12 cellular contexts compared by ENCODE assay signal in the genomic region with DNA sequence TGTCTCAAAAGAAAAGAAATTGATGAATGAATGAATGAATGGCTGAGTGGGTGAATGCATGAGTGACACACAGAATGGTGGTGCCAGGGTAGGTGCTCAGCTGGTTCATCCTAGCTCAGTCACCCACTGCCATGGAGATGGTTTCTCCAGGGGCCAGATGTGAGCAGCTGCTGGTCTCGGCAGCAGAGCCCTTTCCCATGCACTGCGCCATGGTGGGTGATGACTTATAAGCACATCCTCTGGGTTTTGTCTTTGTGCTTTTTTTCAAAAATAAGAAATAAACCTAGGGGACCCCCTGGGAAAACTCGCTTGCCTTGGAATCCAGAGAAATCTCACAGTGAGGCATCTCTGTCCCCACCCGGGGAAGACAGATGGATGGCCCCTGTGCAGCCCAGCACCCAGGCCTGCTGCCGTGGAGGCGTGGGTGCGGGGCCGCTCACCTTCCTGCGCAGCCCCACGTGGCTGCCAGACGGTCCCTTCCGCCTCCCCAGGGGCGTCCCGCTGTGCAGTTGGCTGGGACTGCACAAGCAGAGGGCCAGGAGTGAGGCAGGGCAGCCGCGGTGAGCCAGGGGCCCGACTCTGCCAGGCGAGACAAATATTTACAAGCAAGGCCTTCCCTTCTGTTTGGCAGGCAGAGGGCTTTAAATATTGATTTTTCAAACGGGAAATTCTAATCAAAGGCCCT. TPM values are rescaled to one million over a fixed set of nuclear protein-coding genes. Genes with fewer than 3 reads are reported as not detected.
DNase-seq lines count a peak whose midpoint lies in the region; ATAC-seq and TF ChIP-seq lines count a peak whose summit lies in the region.
"Had no signal": no experiment of that assay in that cellular context is flagged by ENCODE, and none has a peak within 500 bp of the region (broad histone marks: within the 10 kb centered on the region; RNA-seq: fewer than 3 reads in every experiment).

No MANE protein-coding gene starts in this region.

- H3F3A ChIP-seq in PC-9 (ENCODE audit: insufficient read depth, low read depth): no peaks in the 10 kb centered on the region

- no peak for TF ChIP-seq CTCF in VCaP (conservative IDR thresholded peaks at IDR 0.05)
- no peak for TF ChIP-seq CTCF in spleen (IDR thresholded peaks at IDR 0.05 in 8 of 11, conservative IDR thresholded peaks at IDR 0.05 in 3 of 11)
- TF ChIP-seq CTCF in PC-9 (conservative IDR thresholded peaks at IDR 0.05): no peak

- H3K36me3 Mint-ChIP-seq in activated T-helper 17 cell treated with anti-CD3 and anti-CD28 coated beads, Interleukin-2, amount 50 U/mL, for 72 hours (ENCODE audit: low read depth): no peaks in the 10 kb centered on the region

- no TSS peak for BruUV-seq in PC-9 (replicated peaks; lab: Mats Ljungman, UMichigan)

- H3K27ac Mint-ChIP-seq in activated T-helper 17 cell treated with anti-CD3 and anti-CD28 coated beads, Interleukin-2, amount 50 U/mL, for 72 hours: no peak overlapping the region

- no peaks in the 10 kb centered on the region for H4K20me1 ChIP-seq in PC-9 (ENCODE audit: insufficient read depth)

- H3K4me1 Mint-ChIP-seq in activated T-helper 17 cell treated with anti-CD3 and anti-CD28 coated beads, Interleukin-2, amount 50 U/mL, for 72 hours: no peaks in the 10 kb centered on the region

- peaks cover 23% of the 10 kb centered on the region for H3K27me3 Mint-ChIP-seq in activated T-helper 17 cell treated with anti-CD3 and anti-CD28 coated beads, Interleukin-2, amount 50 U/mL, for 72 hours

- POLR2A ChIA-PET in PC-9 (lab: Charles Lee; ENCODE audit: unreplicated experiment): no interaction called here

- H3K4me3 ChIP-seq in spleen (no peak overlapping the region), PC-9 (no peak overlapping the region)
- H3K4me3 ChIP-seq: testis had no signal

- 52 to 73% (median 70%) methylated on average over 10 to 19 of the region's 19 CpGs for WGBS in spleen, 5 donors

- no peak overlapping the region for H3K4me2 ChIP-seq in PC-9

- intact Hi-C loops in spleen (cut with DNase I; ENCODE audit: low total_unique reads) (no loop called here), PC-9 (cut with micrococcal nuclease; ENCODE audit: unreplicated experiment) (no loop called here)

- H3K4me1 ChIP-seq in spleen (no peaks in the 10 kb centered on the region), PC-9 (replicated peaks; ENCODE audit: insufficient read depth) (no peaks in the 10 kb centered on the region)
- H3K4me1 ChIP-seq: testis had no signal

- no peak for ATAC-seq in activated T-helper 17 cell treated with anti-CD3 and anti-CD28 coated beads, Interleukin-2, amount 50 U/mL, for 72 hours (replicated peaks)

- H3K4me3 Mint-ChIP-seq in activated T-helper 17 cell treated with anti-CD3 and anti-CD28 coated beads, Interleukin-2, amount 50 U/mL, for 72 hours: no peak overlapping the region

- peaks cover 0 to 90% (median 2%) of the 10 kb centered on the region in 7 donors for H3K27me3 ChIP-seq in spleen (replicated peaks in 1 of 7)
- peaks cover 96% of the 10 kb centered on the region for H3K27me3 ChIP-seq in PC-9 (ENCODE audit: insufficient read depth, low read depth)
- H3K27me3 ChIP-seq: testis had no signal

- H3K9me3 ChIP-seq in spleen (no peaks in the 10 kb centered on the region), PC-9 (ENCODE audit: insufficient read depth, low read depth) (no peaks in the 10 kb centered on the region)
- H3K9me3 ChIP-seq: testis had no signal

- no peak for TF ChIP-seq POLR2A in spleen (IDR thresholded peaks at IDR 0.05)

- H3K9me3 Mint-ChIP-seq in activated T-helper 17 cell treated with anti-CD3 and anti-CD28 coated beads, Interleukin-2, amount 50 U/mL, for 72 hours: no peaks in the 10 kb centered on the region

- H3K27ac ChIP-seq in VCaP: peak overlapping the region; percentile 96
- H3K27ac ChIP-seq in spleen: no peak overlapping the region
- no peak overlapping the region for H3K27ac ChIP-seq in PC-9
- H3K27ac ChIP-seq: testis had no signal

- no peaks in the 10 kb centered on the region for H3K79me2 ChIP-seq in PC-9 (ENCODE audit: low read depth)

- H3K36me3 ChIP-seq in spleen (no peaks in the 10 kb centered on the region), PC-9 (ENCODE audit: low read depth) (no peaks in the 10 kb centered on the region)

- no peaks in the 10 kb centered on the region for H3K9me2 ChIP-seq in PC-9 (ENCODE audit: insufficient read depth)

- DNase-seq in NCI-H82 (lab: John Stamatoyannopoulos, UW) (peak; percentile 50), NCI-H82 treated with DMSO at 0.1 percent for 48 hours (lab: John Stamatoyannopoulos, UW; ENCODE audit: unreplicated experiment) (no peak), NCI-H2029 (lab: John Stamatoyannopoulos, UW) (peak; percentile 77), spleen (peak; percentile 25), PC-9 (no peak)
- DNase-seq in activated CD4-positive, alpha-beta T cell treated with anti-CD3 and anti-CD28 coated beads for 48 hours: no peak
- DNase-seq: mesendoderm, testis had no signal

- H2AFZ ChIP-seq in PC-9: no peak overlapping the region

- CTCF ChIA-PET in PC-9 (lab: Charles Lee): no interaction called here

RNA-seq across cellular contexts. Expression of gene MPPED1, which starts 24.2 kb away (rescaled TPM):
- under 1 TPM in 1 of 7 donors, not detected in 6; 0.13 TPM for total RNA-seq in spleen
- polyA plus RNA-seq in spleen: under 1 TPM; 0.02 to 0.04 (median 0.03) TPM
- total RNA-seq in activated T-helper 17 cell treated with anti-CD3 and anti-CD28 coated beads, Interleukin-2, amount 50 U/mL, for 72 hours: not detected
- total RNA-seq in PC-9 (2021): not detected in 2 replicates
- total RNA-seq: OCI-LY7, omental fat pad had no signal

Comparison
In these comparisons a context has a peak if more than half of its experiments do, and no peak if none do; other contexts are left out.
1. DNase-seq: peak in NCI-H82 (single experiment), NCI-H2029 (single experiment) and spleen (single experiment); none in NCI-H82 treated with DMSO at 0.1 percent for 48 hours (single experiment), activated CD4-positive, alpha-beta T cell treated with anti-CD3 and anti-CD28 coated beads for 48 hours (single experiment) and PC-9 (0 of 2).